25 cellular contexts compared by ENCODE assay signal in the genomic region with DNA sequence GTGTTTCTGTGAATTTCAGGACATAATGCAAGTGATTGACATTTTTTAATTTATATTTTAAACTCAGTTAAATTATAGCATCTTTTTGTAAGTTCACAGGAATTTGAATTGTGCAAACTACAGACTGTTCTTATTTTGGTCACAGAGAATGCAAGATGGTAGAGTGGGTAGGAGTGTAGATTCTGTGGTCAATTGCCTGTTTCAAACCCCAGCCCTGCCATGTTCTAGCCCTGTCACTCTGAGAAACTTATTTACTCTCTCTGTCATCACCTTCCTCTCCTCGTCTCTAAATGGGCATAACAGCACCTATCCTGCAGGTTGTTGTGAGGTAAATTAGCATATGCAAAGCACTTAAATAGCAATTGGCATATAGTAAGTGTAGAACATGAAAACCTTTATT.
"Had no signal": no experiment of that assay in that cellular context is flagged by ENCODE, and none has a peak within 500 bp of the region (broad histone marks: within the 10 kb centered on the region; RNA-seq: fewer than 3 reads in every experiment).

No MANE protein-coding gene starts in this region.

- H3K27ac Mint-ChIP-seq: dendritic cell treated with granulocyte-macrophage colony-stimulating factor and Interleukin-4, amounts not matched to agents 40 ng/mL and 50 ng/mL, for 4 days; effector memory CD8-positive, alpha-beta T cell; mesothelial cell of epicardium; naive B cell; naive thymus-derived CD8-positive, alpha-beta T cell had no signal

- ATAC-seq: effector memory CD8-positive, alpha-beta T cell; esophagus mucosa; gastrocnemius medialis; heart left ventricle; left cardiac atrium; left lung; left ventricle myocardium superior; lower lobe of right lung; mucosa of descending colon; naive thymus-derived CD8-positive, alpha-beta T cell had no signal

- H3K79me2 ChIP-seq: hepatocyte had no signal

- H3K36me3 Mint-ChIP-seq: mesothelial cell of epicardium, naive B cell had no signal

- H3K27me3 ChIP-seq: colonic mucosa, esophagus squamous epithelium, gastrocnemius medialis, heart left ventricle, hepatocyte, left lung had no signal

- H3K36me3 ChIP-seq: colonic mucosa, esophagus squamous epithelium, gastrocnemius medialis, heart left ventricle, left lung, lower lobe of right lung had no signal

- H2AFZ ChIP-seq: hepatocyte had no signal

- H3K9me3 ChIP-seq: colonic mucosa, esophagus squamous epithelium, gastrocnemius medialis, heart left ventricle, left lung, lower lobe of right lung, mucosa of descending colon had no signal

- H3K4me1 ChIP-seq: colonic mucosa, esophagus squamous epithelium, gastrocnemius medialis, heart left ventricle, left lung, lower lobe of right lung had no signal

- H3K9me3 Mint-ChIP-seq: dendritic cell treated with granulocyte-macrophage colony-stimulating factor and Interleukin-4, amounts not matched to agents 40 ng/mL and 50 ng/mL, for 4 days; endodermal cell had no signal

- DNase-seq: colonic mucosa; cortex of kidney; effector CD8-positive, alpha-beta T cell; effector memory CD8-positive, alpha-beta T cell; endodermal cell; erythroblast; esophagus squamous epithelium; foreskin fibroblast; foreskin melanocyte; gastrocnemius medialis; heart left ventricle; hypothalamus; left cardiac atrium; left lung; left ventricle myocardium superior; lower lobe of right lung; mesenchymal stem cell; mucosa of descending colon; naive B cell; naive thymus-derived CD8-positive, alpha-beta T cell had no signal

- H3K4me3 ChIP-seq: colonic mucosa, esophagus squamous epithelium, gastrocnemius medialis, heart left ventricle, hepatocyte, left lung, lower lobe of right lung, mucosa of descending colon had no signal

- H3K27ac ChIP-seq: colonic mucosa, epithelial cell of prostate, esophagus squamous epithelium, gastrocnemius medialis, heart left ventricle, hepatocyte, left lung, lower lobe of right lung had no signal

- H3K4me2 ChIP-seq: hepatocyte had no signal

- H3K27me3 Mint-ChIP-seq: dendritic cell treated with granulocyte-macrophage colony-stimulating factor and Interleukin-4, amounts not matched to agents 40 ng/mL and 50 ng/mL, for 4 days; effector memory CD8-positive, alpha-beta T cell; naive B cell; naive thymus-derived CD8-positive, alpha-beta T cell had no signal

- H3K4me3 Mint-ChIP-seq: dendritic cell treated with granulocyte-macrophage colony-stimulating factor and Interleukin-4, amounts not matched to agents 40 ng/mL and 50 ng/mL, for 4 days; effector memory CD8-positive, alpha-beta T cell; endodermal cell; mesothelial cell of epicardium; naive B cell; naive thymus-derived CD8-positive, alpha-beta T cell had no signal

- H3K4me1 Mint-ChIP-seq: naive B cell; naive thymus-derived CD8-positive, alpha-beta T cell had no signal
